In the genomic region with DNA sequence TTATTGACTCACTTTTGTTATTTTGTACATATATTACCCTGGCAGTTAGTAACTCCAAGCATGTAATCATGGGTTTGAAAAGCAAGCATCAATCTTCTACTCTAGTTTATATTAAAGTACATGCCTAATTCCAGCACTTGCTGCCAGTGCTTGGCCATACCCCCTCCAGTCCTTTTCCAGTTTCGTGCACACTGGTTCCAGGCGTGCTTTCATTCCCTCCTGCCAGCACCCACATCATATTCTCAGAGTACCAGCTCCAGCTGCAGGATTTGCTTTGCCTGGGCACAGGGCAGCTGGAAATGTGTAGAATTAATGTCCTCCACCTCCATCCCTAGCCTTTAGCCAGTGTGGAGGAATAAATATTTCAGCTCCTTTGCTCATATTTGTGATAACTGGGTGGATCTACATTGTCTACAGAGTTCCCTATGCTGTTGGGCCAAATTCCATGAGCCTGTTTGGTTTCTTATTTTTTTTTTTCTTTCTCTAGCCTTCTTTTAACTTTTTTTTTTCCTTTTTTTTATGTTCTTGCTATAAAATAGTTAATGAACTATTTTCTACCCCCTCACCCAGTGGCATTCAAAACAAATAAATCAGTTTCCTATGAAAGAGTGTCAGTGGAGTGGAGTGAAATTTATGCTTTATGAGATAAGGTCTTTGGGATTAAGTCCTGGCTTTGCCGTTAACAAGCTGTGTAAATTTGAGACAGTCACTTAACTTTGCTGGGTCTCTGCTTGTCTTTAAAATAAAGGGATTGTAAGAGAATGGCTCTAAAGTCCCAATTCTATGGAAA, we compare ENCODE assay signal across 12 cellular contexts. TPM values are rescaled to one million over a fixed set of nuclear protein-coding genes. Genes with fewer than 3 reads are reported as not detected.
"Had no signal": no experiment of that assay in that cellular context is flagged by ENCODE, and none has a peak within 500 bp of the region (broad histone marks: within the 10 kb centered on the region; RNA-seq: fewer than 3 reads in every experiment).

No MANE protein-coding gene starts in this region.

- DNase-seq: activated CD4-positive, alpha-beta T cell treated with anti-CD3 and anti-CD28 coated beads, Interleukin-2, amount 10 ng/mL, durations not matched to agents 7 days and 5 days; activated CD4-positive, CD25-positive, alpha-beta regulatory T cell; activated naive CD8-positive, alpha-beta T cell treated with anti-CD3 and anti-CD28 coated beads for 36 hours; cerebellar nuclear complex; effector memory CD8-positive, alpha-beta T cell; mucosa of descending colon; naive thymus-derived CD4-positive, alpha-beta T cell; stimulated activated CD4-positive, alpha-beta T cell treated with anti-CD3 and anti-CD28 coated beads, Interleukin-2, amount 100 ng/mL, for 48 hours; SW 1271; transverse colon had no signal

- H3K9ac ChIP-seq: parathyroid adenoma had no signal

- H3K36me3 ChIP-seq: neutrophil, transverse colon had no signal

- H3K4me3 ChIP-seq: mucosa of descending colon, transverse colon had no signal

- H3K27ac ChIP-seq: neutrophil, parathyroid adenoma, transverse colon had no signal

- H3K9me3 ChIP-seq: mucosa of descending colon, neutrophil, transverse colon had no signal

RNA-seq across cellular contexts. Expression of a gene that starts 2.6 kb away (rescaled TPM):
- polyA plus RNA-seq: naive thymus-derived CD4-positive, alpha-beta T cell had no signal
